ENCODE assay signal across 9 cellular contexts in the genomic region with DNA sequence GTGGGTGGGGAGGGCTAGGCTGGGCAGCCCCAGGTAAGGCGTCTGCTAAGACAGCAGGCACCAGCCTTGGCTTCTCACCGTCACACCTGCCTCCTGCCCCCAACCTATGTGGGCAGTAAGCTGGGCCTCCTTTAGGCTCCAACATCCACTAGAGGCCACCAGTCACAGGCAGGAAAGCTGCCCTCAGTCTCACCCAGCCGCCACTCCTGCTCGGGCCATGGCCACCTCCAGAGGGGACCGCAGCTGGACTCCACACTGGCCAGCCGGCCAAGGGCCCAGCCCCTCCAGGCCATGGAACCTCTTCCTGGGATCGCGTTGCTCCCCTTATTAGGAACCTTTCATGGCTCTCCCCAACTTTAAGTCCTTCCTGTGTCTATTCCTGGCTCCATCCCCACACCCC.
DNase-seq lines count a peak whose midpoint lies in the region; ATAC-seq and TF ChIP-seq lines count a peak whose summit lies in the region.
"Had no signal": no experiment of that assay in that cellular context is flagged by ENCODE, and none has a peak within 500 bp of the region (broad histone marks: within the 10 kb centered on the region; RNA-seq: fewer than 3 reads in every experiment).

No MANE protein-coding gene starts in this region.

- no peak overlapping the region for H3K4me2 ChIP-seq in PC-3 (ENCODE audit: low read length)

- no peaks in the 10 kb centered on the region for H3K27me3 Mint-ChIP-seq in activated naive CD4-positive, alpha-beta T cell treated with anti-CD3 and anti-CD28 coated beads, Interleukin-2, amount 50 U/mL, for 24 hours
- H3K27me3 Mint-ChIP-seq in natural killer cell (ENCODE audit: low read depth in 2 of 2), result no peaks in the 10 kb centered on the region

- H3K9me2 ChIP-seq in PC-3 (replicated peaks; ENCODE audit: low read length), result no peaks in the 10 kb centered on the region

- H3K9me3 Mint-ChIP-seq in activated naive CD4-positive, alpha-beta T cell treated with anti-CD3 and anti-CD28 coated beads, Interleukin-2, amount 50 U/mL, for 24 hours, result no peaks in the 10 kb centered on the region
- H3K9me3 Mint-ChIP-seq in natural killer cell, result no peaks in the 10 kb centered on the region

- H3K27me3 ChIP-seq in dorsolateral prefrontal cortex (no peaks in the 10 kb centered on the region), PC-3 (ENCODE audit: low read length) (no peaks in the 10 kb centered on the region)

- POLR2A ChIA-PET in PC-3 (lab: Charles Lee; ENCODE audit: unreplicated experiment), result no interaction called here

- intact Hi-C loops in dorsolateral prefrontal cortex (cut with DNase I) (loop anchor here (5.0 to 10.0 kb wide), 3 partner anchors 90 to 213 kb away; a partner anchor contains a TSS), natural killer cell (cut with micrococcal nuclease) (no loop called here), PC-3 (cut with micrococcal nuclease) (no loop called here)

- H3K36me3 ChIP-seq in urinary bladder (ENCODE audit: insufficient read depth) (no peaks in the 10 kb centered on the region), PC-3 (ENCODE audit: low read depth, low read length) (no peaks in the 10 kb centered on the region)

- no peaks in the 10 kb centered on the region for H3K9me3 ChIP-seq in PC-3 (ENCODE audit: low read length)

- peak overlapping the region; percentile 38 for H3K27ac Mint-ChIP-seq in activated naive CD4-positive, alpha-beta T cell treated with anti-CD3 and anti-CD28 coated beads, Interleukin-2, amount 50 U/mL, for 24 hours
- peak overlapping the region; percentile 58 to 70 for H3K27ac Mint-ChIP-seq in natural killer cell

- CTCF ChIA-PET in PC-3 (lab: Charles Lee), result interaction anchor here (0.5 to 0.9 kb wide), 4 partner anchors 47 to 414 kb away, joined by 3 to 16 read pairs (median 5); no protein-coding TSS in a partner anchor

- H3K9ac ChIP-seq in PC-3 (ENCODE audit: low read length), result no peak overlapping the region

- H3K36me3 Mint-ChIP-seq in activated naive CD4-positive, alpha-beta T cell treated with anti-CD3 and anti-CD28 coated beads, Interleukin-2, amount 50 U/mL, for 24 hours, result peaks cover 2% of the 10 kb centered on the region
- H3K36me3 Mint-ChIP-seq in natural killer cell, result no peaks in the 10 kb centered on the region

- no TSS peak for BruUV-seq in PC-3 (replicated peaks; lab: Mats Ljungman, UMichigan)

- no peak overlapping the region for H3K4me3 Mint-ChIP-seq in activated naive CD4-positive, alpha-beta T cell treated with anti-CD3 and anti-CD28 coated beads, Interleukin-2, amount 50 U/mL, for 24 hours
- no peak overlapping the region for H3K4me3 Mint-ChIP-seq in natural killer cell

- H3K4me3 ChIP-seq in dorsolateral prefrontal cortex (no peak overlapping the region), urinary bladder (ENCODE audit: low read depth, low read length) (no peak overlapping the region), PC-3 (ENCODE audit: low read length) (no peak overlapping the region)

- H3K4me1 ChIP-seq in urinary bladder (ENCODE audit: insufficient read depth) (no peaks in the 10 kb centered on the region), PC-3 (ENCODE audit: insufficient read depth, low read length) (no peaks in the 10 kb centered on the region)

- H3K4me1 Mint-ChIP-seq in activated naive CD4-positive, alpha-beta T cell treated with anti-CD3 and anti-CD28 coated beads, Interleukin-2, amount 50 U/mL, for 24 hours, result peaks cover 67% of the 10 kb centered on the region
- peaks cover 65% of the 10 kb centered on the region in 2 donors for H3K4me1 Mint-ChIP-seq in natural killer cell

- H3F3A ChIP-seq in PC-3 (ENCODE audit: low read length, unreplicated experiment), result no peaks in the 10 kb centered on the region

- peak in 34 of 56 donors; percentile 7 to 52 (median 26) for TF ChIP-seq CTCF in dorsolateral prefrontal cortex (IDR thresholded peaks at IDR 0.05 in 54 of 56, conservative IDR thresholded peaks at IDR 0.05 in 2 of 56; ENCODE audit: low read depth in 1 of 56, partially characterized antibody in 56 of 56)
- no peak for TF ChIP-seq CTCF in natural killer cell (IDR thresholded peaks at IDR 0.05)
- TF ChIP-seq CTCF in PC-3 (conservative IDR thresholded peaks at IDR 0.05; ENCODE audit: low read depth, low read length), result no peak

- no peaks in the 10 kb centered on the region for H4K20me1 ChIP-seq in PC-3 (ENCODE audit: low read length)

- DNase-seq in activated naive CD4-positive, alpha-beta T cell treated with Interleukin-2 at 50 U/mL for 16 hours, result no peak
- no peak for DNase-seq in dorsolateral prefrontal cortex
- no peak for DNase-seq in natural killer cell
- DNase-seq in PC-3, result no peak
- no peak for DNase-seq in stimulated activated CD4-positive, alpha-beta T cell treated with anti-CD3 and anti-CD28 coated beads, Interleukin-2, amount 100 ng/mL, for 48 hours
- no peak for DNase-seq in hepatic stellate cell (ENCODE audit: low spot score)
- DNase-seq: KBM-7 had no signal

- ATAC-seq in natural killer cell, result no peak
- no peak for ATAC-seq in PC-3

- no peak overlapping the region for H2AFZ ChIP-seq in PC-3 (ENCODE audit: low read length)

- WGBS in urinary bladder, result 65% methylated on average over 8 of the region's 8 CpGs

- no peaks in the 10 kb centered on the region for H3K79me2 ChIP-seq in PC-3 (ENCODE audit: low read length)

- H3K27ac ChIP-seq in dorsolateral prefrontal cortex, result peak overlapping the region in 58 of 59 donors; percentile 39 to 92 (median 81)
- H3K27ac ChIP-seq in urinary bladder (ENCODE audit: low read depth), result peak overlapping the region; percentile 76
- H3K27ac ChIP-seq in PC-3 (ENCODE audit: low read length), result no peak overlapping the region

Comparison
In these comparisons a context has a peak if more than half of its experiments do, and no peak if none do; other contexts are left out.
1. CTCF ChIP-seq: peak in dorsolateral prefrontal cortex (34 of 56); none in natural killer cell (single experiment) and PC-3 (single experiment).
2. intact Hi-C loops: an anchor here in dorsolateral prefrontal cortex (5.0 to 10.0 kb wide); none called in natural killer cell and PC-3.